In the genomic region with DNA sequence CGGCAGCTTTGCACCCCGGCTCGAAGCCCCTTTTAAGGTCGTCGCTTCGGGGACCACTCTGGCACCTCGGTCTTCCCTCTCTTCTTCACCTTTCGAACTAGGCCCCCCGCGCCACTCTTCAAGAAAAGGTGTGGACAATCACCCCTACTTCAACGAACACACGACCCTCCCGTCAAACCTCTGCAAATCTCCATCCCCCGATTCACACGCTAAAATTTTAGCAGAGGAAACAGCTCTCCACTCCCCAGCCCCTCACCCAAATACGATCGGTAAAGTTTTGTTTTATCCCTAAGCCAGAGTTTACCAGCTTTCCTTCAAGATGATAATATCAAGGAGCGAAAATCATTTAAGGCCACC, we compare ENCODE assay signal across 2 cellular contexts.
TF ChIP-seq lines count a peak whose summit lies in the region.

No MANE protein-coding gene starts in this region.

TF ChIP-seq in SK-N-SH, 30 proteins besides CTCF, POLR2A, EP300 and RAD21 (continued from another document):
- TF ChIP-seq NRF1 (IDR thresholded peaks at IDR 0.05; ENCODE audit: low read depth, low read length): no peak
- TF ChIP-seq GABPA (IDR thresholded peaks at IDR 0.05; ENCODE audit: low read depth): no peak
- TF ChIP-seq, protein P1, sequence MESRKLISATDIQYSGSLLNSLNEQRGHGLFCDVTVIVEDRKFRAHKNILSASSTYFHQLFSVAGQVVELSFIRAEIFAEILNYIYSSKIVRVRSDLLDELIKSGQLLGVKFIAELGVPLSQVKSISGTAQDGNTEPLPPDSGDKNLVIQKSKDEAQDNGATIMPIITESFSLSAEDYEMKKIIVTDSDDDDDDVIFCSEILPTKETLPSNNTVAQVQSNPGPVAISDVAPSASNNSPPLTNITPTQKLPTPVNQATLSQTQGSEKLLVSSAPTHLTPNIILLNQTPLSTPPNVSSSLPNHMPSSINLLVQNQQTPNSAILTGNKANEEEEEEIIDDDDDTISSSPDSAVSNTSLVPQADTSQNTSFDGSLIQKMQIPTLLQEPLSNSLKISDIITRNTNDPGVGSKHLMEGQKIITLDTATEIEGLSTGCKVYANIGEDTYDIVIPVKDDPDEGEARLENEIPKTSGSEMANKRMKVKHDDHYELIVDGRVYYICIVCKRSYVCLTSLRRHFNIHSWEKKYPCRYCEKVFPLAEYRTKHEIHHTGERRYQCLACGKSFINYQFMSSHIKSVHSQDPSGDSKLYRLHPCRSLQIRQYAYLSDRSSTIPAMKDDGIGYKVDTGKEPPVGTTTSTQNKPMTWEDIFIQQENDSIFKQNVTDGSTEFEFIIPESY (IDR thresholded peaks at IDR 0.05; ENCODE audit: borderline replicate concordance, low read depth): no peak

TF ChIP-seq in SK-N-SH treated with all-trans-retinoic acid at 6 μM for 48 hours, 23 proteins besides CTCF, POLR2A, EP300 and RAD21 (continued from another document):
- TF ChIP-seq CSRNP3 (CRISPR knock-in tag; IDR thresholded peaks at IDR 0.05): no peak
- TF ChIP-seq ZNF8 (CRISPR knock-in tag; IDR thresholded peaks at IDR 0.05): no peak
- no peak for TF ChIP-seq ZFP3 (CRISPR knock-in tag; IDR thresholded peaks at IDR 0.05)
- TF ChIP-seq ZC3H10 (CRISPR knock-in tag; IDR thresholded peaks at IDR 0.05): no peak
- no peak for TF ChIP-seq SNAI2 (CRISPR knock-in tag; IDR thresholded peaks at IDR 0.05)
